Comparison of ENCODE assay signal across 8 cellular contexts in genomic region chr15:85858586-85859375, GRCh38.
A peak's percentile ranks its signal among the peaks of the same experiment; 100 is the strongest.
DNase-seq lines count a peak whose midpoint lies in the region; ATAC-seq and TF ChIP-seq lines count a peak whose summit lies in the region.

No MANE protein-coding gene starts in this region.

- H3K36me3 Mint-ChIP-seq in MCF 10A (ENCODE audit: insufficient read depth, unreplicated experiment) (peaks cover 6% of the 10 kb centered on the region), immature natural killer cell (no peaks in the 10 kb centered on the region)

- TF ChIP-seq CTCF in 22Rv1 (IDR thresholded peaks at IDR 0.05) = peak; percentile 94
- peak; percentile 99 for TF ChIP-seq CTCF in VCaP (conservative IDR thresholded peaks at IDR 0.05)
- peak; percentile 89 for TF ChIP-seq CTCF in MCF 10A (IDR thresholded peaks at IDR 0.05; ENCODE audit: unreplicated experiment)

- POLR2A ChIA-PET in MCF 10A (lab: Yijun Ruan, JAX) = no interaction called here

- CTCF ChIA-PET in MCF 10A (lab: Yijun Ruan, JAX) = interaction anchor here (0.5 to 3.2 kb wide), 20 partner anchors 8 to 1722 kb away, joined by 3 to 8 read pairs (median 3); no protein-coding TSS in a partner anchor

- peak; percentile 40 for DNase-seq in NCI-H1694 treated with DMSO at 0.1 percent for 48 hours (lab: John Stamatoyannopoulos, UW)
- peak; percentile 73 for DNase-seq in MCF 10A (ENCODE audit: unreplicated experiment)
- DNase-seq in immature natural killer cell = peak; percentile 47 to 68 (median 56)
- DNase-seq in stimulated activated CD4-positive, alpha-beta T cell treated with anti-CD3 and anti-CD28 coated beads, Interleukin-15, amount 100 ng/mL, for 48 hours (ENCODE audit: low read depth in 2 of 2) = peak; percentile 65 to 75

- H3K27ac ChIP-seq in 22Rv1 (no peak overlapping the region), VCaP (peak overlapping the region; percentile 32; the same call in 1 of the 2 replicates)

- BruUV-seq in MCF 10A (replicated peaks; lab: Mats Ljungman, UMichigan) = no TSS peak

- H3K9me3 Mint-ChIP-seq in MCF 10A (ENCODE audit: unreplicated experiment) (no peaks in the 10 kb centered on the region), immature natural killer cell (no peaks in the 10 kb centered on the region)

- peak; percentile 96 for ATAC-seq in GM18505 (IDR thresholded peaks at IDR 0.05; ENCODE audit: unreplicated experiment)
- peak; percentile 91 for ATAC-seq in HG02943 (IDR thresholded peaks at IDR 0.05; ENCODE audit: low read depth, unreplicated experiment)

- H3K27ac Mint-ChIP-seq in MCF 10A (ENCODE audit: low read depth, unreplicated experiment) (no peak overlapping the region), immature natural killer cell (no peak overlapping the region)

- H3K4me1 Mint-ChIP-seq in MCF 10A (ENCODE audit: insufficient read depth, unreplicated experiment) = no peaks in the 10 kb centered on the region
- H3K4me1 Mint-ChIP-seq in immature natural killer cell = peaks cover 7 to 8% of the 10 kb centered on the region in 2 donors

- H3K27me3 Mint-ChIP-seq in MCF 10A (ENCODE audit: insufficient read depth, unreplicated experiment) = peaks cover 32% of the 10 kb centered on the region
- H3K27me3 Mint-ChIP-seq in immature natural killer cell (ENCODE audit: low read depth in 3 of 3) = peaks cover 6 to 24% (median 12%) of the 10 kb centered on the region in 3 donors

- H3K4me3 Mint-ChIP-seq in MCF 10A (ENCODE audit: unreplicated experiment) (no peak overlapping the region), immature natural killer cell (peak overlapping the region; percentile 12 to 71 (median 38))

- intact Hi-C loops in MCF 10A (cut with micrococcal nuclease) = loop anchor here (2.0 kb wide), 2 partner anchors 766 to 898 kb away; no protein-coding TSS in a partner anchor

- no peak for TF ChIP-seq POLR2A in GM18505 (IDR thresholded peaks at IDR 0.05; ENCODE audit: borderline replicate concordance, extremely low read depth, insufficient read depth, insufficient read length)
